Comparison of ENCODE assay signal across 14 cellular contexts in the genomic region with DNA sequence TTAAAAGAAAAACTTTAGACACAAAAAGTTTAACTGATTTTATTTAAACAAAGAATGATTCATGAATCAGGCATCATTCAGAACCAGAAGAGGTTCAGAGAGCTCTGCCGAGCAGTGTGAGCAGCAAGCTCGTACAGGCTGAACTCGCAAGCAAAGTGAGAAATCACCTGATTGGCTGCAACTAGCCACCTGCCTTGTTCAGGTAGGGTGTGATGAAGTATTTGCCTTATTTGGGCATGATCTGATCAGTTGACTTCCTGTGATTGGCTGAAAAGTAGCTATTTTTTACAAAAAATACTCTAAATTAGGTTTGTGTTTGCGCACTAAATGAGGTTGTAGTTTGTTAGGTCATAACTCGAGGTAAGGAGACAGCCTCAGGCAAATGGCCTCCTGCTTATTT.
DNase-seq lines count a peak whose midpoint lies in the region; FAIRE-seq and TF ChIP-seq lines count a peak whose summit lies in the region.
"Had no signal": no experiment of that assay in that cellular context is flagged by ENCODE, and none has a peak within 500 bp of the region (broad histone marks: within the 10 kb centered on the region; RNA-seq: fewer than 3 reads in every experiment).

No MANE protein-coding gene starts in this region.

- no peak overlapping the region for H3K9ac ChIP-seq in H1 (replicated peaks in 1 of 4; ENCODE audit: extremely low read depth in 1 of 4, low read depth in 3 of 4, low read length in 3 of 4)
- H3K9ac ChIP-seq in mesendoderm (ENCODE audit: low read length), result no peak overlapping the region
- H3K9ac ChIP-seq: BLaER1 had no signal

- H2BK20ac ChIP-seq in H1 (ENCODE audit: low read length), result no peak overlapping the region

- peaks cover 4% of the 10 kb centered on the region in 2 experiments; a peak in 3 of 4 replicates for H3K9me3 ChIP-seq in H1 (ENCODE audit: insufficient read depth in 2 of 2, low read depth in 1 of 2, low read length in 1 of 2)
- H3K9me3 ChIP-seq: BLaER1, Caco-2, HAP-1 had no signal

- H3K23me2 ChIP-seq in H1 (ENCODE audit: low read depth, low read length), result no peaks in the 10 kb centered on the region

- no peak overlapping the region for H2BK12ac ChIP-seq in H1 (ENCODE audit: low read depth, low read length)

- DNase-seq in DMS53 (lab: John Stamatoyannopoulos, UW) (peak; percentile 10), DMS53 treated with DMSO at 0.1 percent for 48 hours (lab: John Stamatoyannopoulos, UW; ENCODE audit: unreplicated experiment) (no peak), M059J (ENCODE audit: low read depth) (peak; percentile 20), H1 (ENCODE audit: low read depth in 1 of 2, low spot score in 2 of 2) (no peak), mesendoderm (peak; percentile 33), HTR-8/SVneo (ENCODE audit: insufficient read length, low spot score) (no peak), HCEC 1CT (no peak)
- no peak for DNase-seq in activated CD4-positive, alpha-beta T cell treated with anti-CD3 and anti-CD28 coated beads for 4 hours
- DNase-seq: Caco-2; CD8-positive, alpha-beta memory T cell; GOT3 had no signal

- peaks cover 0 to under 1% of the 10 kb centered on the region in 2 experiments for H4K20me1 ChIP-seq in H1 (replicated peaks in 1 of 2; ENCODE audit: control insufficient read depth in 1 of 2, insufficient read depth in 2 of 2, low read length in 2 of 2)

- H3K18ac ChIP-seq in H1 (ENCODE audit: extremely low read depth, low read length) (no peak overlapping the region), mesendoderm (ENCODE audit: low read length) (no peak overlapping the region)

- no peak for TF ChIP-seq EP300 in H1 (IDR thresholded peaks at IDR 0.05; ENCODE audit: borderline replicate concordance in 1 of 2, low read depth in 2 of 2, low read length in 2 of 2)

- FAIRE-seq in H1 (lab: Jason Lieb, UNC) (no peak), HTR-8/SVneo (lab: Jason Lieb, UNC) (no peak)

- peaks cover 0 to 24% of the 10 kb centered on the region in 2 experiments; a peak in 2 of 4 replicates for H3K79me2 ChIP-seq in H1 (ENCODE audit: control insufficient read depth in 1 of 2, insufficient read depth in 2 of 2, low read length in 2 of 2)
- peaks cover 2% of the 10 kb centered on the region for H3K79me2 ChIP-seq in mesendoderm (ENCODE audit: control insufficient read depth, insufficient read depth, low read length)

- H3K4me3 ChIP-seq in H1 (ENCODE audit: extremely low read depth in 1 of 4, insufficient read depth in 2 of 4, low read depth in 3 of 4, low read length in 4 of 4) (no peak overlapping the region), mesendoderm (ENCODE audit: low read length) (no peak overlapping the region)
- H3K4me3 ChIP-seq: BLaER1, HAP-1 had no signal

- 93% methylated on average over 5 of the region's 5 CpGs; no CpG with 5 or more reads in 1 of the 2 experiments for WGBS in H1 (ENCODE audit: extremely low coverage in 1 of 2, insufficient coverage in 1 of 2, insufficient read length in 1 of 2, insufficient replicate concordance in 2 of 2, low coverage in 1 of 2, low lambda C conversion rate in 2 of 2, missing lambda C conversion rate in 1 of 2), 2 experiments
- no CpG with 5 or more reads among the region's 5 CpGs for WGBS in mesendoderm (ENCODE audit: extremely low coverage, insufficient coverage, low lambda C conversion rate)

- H3K4me1 ChIP-seq in H1 (replicated peaks in 1 of 4; ENCODE audit: control insufficient read depth in 3 of 4, insufficient read depth in 4 of 4, low read length in 3 of 4) (peaks cover 0 to 2% (median 0%) of the 10 kb centered on the region in 4 experiments; a peak in 1 of 7 replicates), mesendoderm (ENCODE audit: control insufficient read depth, low read depth, low read length) (no peaks in the 10 kb centered on the region)
- H3K4me1 ChIP-seq: BLaER1, Caco-2, HAP-1 had no signal

- no peak overlapping the region for H3K56ac ChIP-seq in H1 (replicated peaks; ENCODE audit: insufficient read length, low read depth, low read length)
- H3K56ac ChIP-seq in mesendoderm (ENCODE audit: low read length), result no peak overlapping the region

- H3K79me1 ChIP-seq in H1 (ENCODE audit: low read depth, low read length) (no peaks in the 10 kb centered on the region; the same call in 1 of the 2 replicates), mesendoderm (ENCODE audit: low read length) (peaks cover 1% of the 10 kb centered on the region)

- H3K27me3 ChIP-seq in H1 (replicated peaks in 1 of 4; ENCODE audit: control insufficient read depth in 3 of 4, extremely low read depth in 1 of 4, insufficient read depth in 3 of 4, low read length in 3 of 4), result no peaks in the 10 kb centered on the region
- H3K27me3 ChIP-seq in mesendoderm (ENCODE audit: insufficient read depth, low read length, poor library complexity), result no peaks in the 10 kb centered on the region
- H3K27me3 ChIP-seq: BLaER1 had no signal

- H4K5ac ChIP-seq in H1 (ENCODE audit: insufficient read length, low read depth, low read length) (no peak overlapping the region), mesendoderm (ENCODE audit: low read length) (no peak overlapping the region)

- H3K27ac ChIP-seq in H1 (ENCODE audit: low read depth, low read length), result no peak overlapping the region
- H3K27ac ChIP-seq in mesendoderm (ENCODE audit: low read depth, low read length), result no peak overlapping the region
- H3K27ac ChIP-seq: 22Rv1, BLaER1 had no signal

- H3K36me3 ChIP-seq in H1 (ENCODE audit: control insufficient read depth in 2 of 4, insufficient read depth in 4 of 4, low read length in 3 of 4) (peaks cover 0 to 8% (median 5%) of the 10 kb centered on the region in 4 experiments; a peak in 3 of 8 replicates), mesendoderm (ENCODE audit: control insufficient read depth, insufficient read depth, low read length) (no peaks in the 10 kb centered on the region)
- H3K36me3 ChIP-seq: HAP-1 had no signal

- H3K23ac ChIP-seq in H1 (ENCODE audit: insufficient read length) (no peak overlapping the region), mesendoderm (ENCODE audit: low read length) (no peak overlapping the region)

- H4K8ac ChIP-seq in H1 (ENCODE audit: extremely low read depth, insufficient read depth, low read length) (no peak overlapping the region), mesendoderm (ENCODE audit: low read depth, low read length) (no peak overlapping the region)

- H3K4ac ChIP-seq in H1 (replicated peaks; ENCODE audit: insufficient read length, low read depth, low read length), result no peak overlapping the region
- no peak overlapping the region for H3K4ac ChIP-seq in mesendoderm (ENCODE audit: low read depth, low read length)

- H2BK15ac ChIP-seq in H1 (ENCODE audit: low read length), result no peak overlapping the region
- no peak overlapping the region for H2BK15ac ChIP-seq in mesendoderm (replicated peaks; ENCODE audit: low read depth)

- POLR2A ChIA-PET in H1 (lab: Charles Lee; ENCODE audit: partially characterized antibody), result no interaction called here

- no peak for TF ChIP-seq CTCF in H1 (IDR thresholded peaks at IDR 0.05; ENCODE audit: control extremely low read depth in 1 of 3, insufficient read depth in 1 of 3, low read depth in 1 of 3, low read length in 3 of 3)

- TF ChIP-seq RAD21 in H1 (IDR thresholded peaks at IDR 0.05 in 1 of 2, conservative IDR thresholded peaks at IDR 0.05 in 1 of 2; ENCODE audit: low read depth in 2 of 2, low read length in 2 of 2), result no peak

- no peak overlapping the region for H3K14ac ChIP-seq in H1 (ENCODE audit: insufficient read length)

- no peak overlapping the region for H2AFZ ChIP-seq in H1 (ENCODE audit: low read length)

- H2AK5ac ChIP-seq in H1 (ENCODE audit: low read depth, low read length) (no peak overlapping the region), mesendoderm (ENCODE audit: low read length) (no peak overlapping the region)

- H4K91ac ChIP-seq in H1 (replicated peaks; ENCODE audit: insufficient read length, low read length), result no peak overlapping the region

- H2BK5ac ChIP-seq in H1 (ENCODE audit: low read depth, low read length), result no peak overlapping the region
- no peak overlapping the region for H2BK5ac ChIP-seq in mesendoderm (ENCODE audit: low read length)

- TF ChIP-seq POLR2A in H1 (IDR thresholded peaks at IDR 0.05; ENCODE audit: control extremely low read depth in 1 of 2, low read depth in 2 of 2, low read length in 2 of 2), result no peak

- CTCF ChIA-PET in H1 (lab: Charles Lee; ENCODE audit: partially characterized antibody), result interaction anchor here (0.6 kb wide), 1 partner anchor 9 kb away, joined by 3 read pairs; no protein-coding TSS in a partner anchor

- no peak overlapping the region for H2BK120ac ChIP-seq in H1 (replicated peaks; ENCODE audit: low read depth, low read length)
- no peak overlapping the region for H2BK120ac ChIP-seq in mesendoderm (ENCODE audit: low read depth, low read length)

- no peak overlapping the region for H3K4me2 ChIP-seq in H1 (ENCODE audit: insufficient read depth in 1 of 2, low read depth in 2 of 2, low read length in 2 of 2)
- H3K4me2 ChIP-seq in mesendoderm (ENCODE audit: low read length), result no peak overlapping the region
- H3K4me2 ChIP-seq: BLaER1 had no signal

TF ChIP-seq in H1, 55 proteins besides CTCF, POLR2A, EP300 and RAD21:
- TF ChIP-seq NANOG (IDR thresholded peaks at IDR 0.05; ENCODE audit: insufficient read depth, low read depth, low read length, poor library complexity, severe bottlenecking) (no peak), TBP (IDR thresholded peaks at IDR 0.05; ENCODE audit: low read depth, low read length) (no peak), EGR1 (IDR thresholded peaks at IDR 0.05; ENCODE audit: borderline replicate concordance, low read depth, low read length) (no peak), EZH2 (IDR thresholded peaks at IDR 0.05; ENCODE audit: low read depth, low read length, severe bottlenecking) (no peak), SRF (IDR thresholded peaks at IDR 0.05; ENCODE audit: low read depth, low read length) (peak; percentile 97), KDM4A (IDR thresholded peaks at IDR 0.05; ENCODE audit: low read depth, low read length, severe bottlenecking) (no peak)

Comparison
In these comparisons a context has a peak if more than half of its experiments do, and no peak if none do; other contexts are left out.
1. DNase-seq: peak in DMS53 (single experiment), M059J (single experiment) and mesendoderm (single experiment); none in DMS53 treated with DMSO at 0.1 percent for 48 hours (single experiment), H1 (0 of 2), activated CD4-positive, alpha-beta T cell treated with anti-CD3 and anti-CD28 coated beads for 4 hours (0 of 2), HTR-8/SVneo (single experiment) and HCEC 1CT (single experiment).